In the genomic region with DNA sequence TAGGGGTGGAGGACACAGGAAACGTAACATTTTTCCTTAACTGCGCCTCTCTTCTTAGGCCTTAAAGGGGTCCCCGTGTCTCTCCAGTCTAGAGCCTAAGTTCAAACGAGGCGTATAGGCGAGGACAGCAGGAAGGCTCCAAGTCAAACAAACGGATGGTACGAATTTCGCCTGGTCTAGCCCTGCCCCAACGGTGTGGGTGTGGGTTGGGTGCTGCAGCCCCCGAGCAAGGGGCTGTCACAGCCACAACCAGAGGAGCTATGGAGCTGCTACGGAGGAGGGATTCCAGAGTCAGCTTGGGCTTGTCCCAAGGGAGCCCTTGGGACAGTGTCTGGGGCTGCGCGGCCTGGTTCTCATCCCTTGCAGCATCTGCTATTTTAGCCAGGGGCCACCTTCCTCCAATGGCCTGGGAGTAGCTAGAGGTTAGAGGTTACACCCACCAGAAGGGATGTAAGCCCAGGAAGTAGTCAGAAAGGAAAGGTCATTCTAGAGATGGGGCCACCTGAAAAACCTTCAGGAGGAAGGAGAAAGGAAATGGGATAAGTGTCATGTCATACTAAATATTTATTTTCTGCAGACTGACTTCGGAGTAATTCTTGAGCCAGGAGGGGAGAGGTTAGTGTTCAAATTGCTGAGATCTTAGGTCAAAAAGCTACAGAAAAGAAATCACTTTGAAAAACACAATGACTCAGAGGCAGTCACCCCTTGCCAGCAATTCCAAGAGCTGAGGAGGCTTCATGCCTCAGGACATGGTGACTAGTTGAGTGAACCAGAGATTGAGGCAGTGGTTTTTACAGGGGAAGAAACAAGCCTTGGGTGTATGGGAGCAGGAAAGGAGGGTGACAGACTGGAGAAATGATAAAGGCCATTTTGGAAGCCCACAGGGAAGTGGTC, we compare ENCODE assay signal across 1 cellular context.
TF ChIP-seq lines count a peak whose summit lies in the region.

No MANE protein-coding gene starts in this region.

TF ChIP-seq in HEK293T, 16 proteins besides CTCF, POLR2A, EP300 and RAD21 (continued from another document):
- TF ChIP-seq, protein P1, sequence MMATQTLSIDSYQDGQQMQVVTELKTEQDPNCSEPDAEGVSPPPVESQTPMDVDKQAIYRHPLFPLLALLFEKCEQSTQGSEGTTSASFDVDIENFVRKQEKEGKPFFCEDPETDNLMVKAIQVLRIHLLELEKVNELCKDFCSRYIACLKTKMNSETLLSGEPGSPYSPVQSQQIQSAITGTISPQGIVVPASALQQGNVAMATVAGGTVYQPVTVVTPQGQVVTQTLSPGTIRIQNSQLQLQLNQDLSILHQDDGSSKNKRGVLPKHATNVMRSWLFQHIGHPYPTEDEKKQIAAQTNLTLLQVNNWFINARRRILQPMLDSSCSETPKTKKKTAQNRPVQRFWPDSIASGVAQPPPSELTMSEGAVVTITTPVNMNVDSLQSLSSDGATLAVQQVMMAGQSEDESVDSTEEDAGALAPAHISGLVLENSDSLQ (IDR thresholded peaks at IDR 0.05): no peak
- no peak for TF ChIP-seq SUZ12 (IDR thresholded peaks at IDR 0.05)
- no peak for TF ChIP-seq LEF1 (IDR thresholded peaks at IDR 0.05; ENCODE audit: borderline replicate concordance)
- TF ChIP-seq FOXK2 (IDR thresholded peaks at IDR 0.05): no peak
- no peak for TF ChIP-seq ZNF384 (IDR thresholded peaks at IDR 0.05)
